27 cellular contexts compared by ENCODE assay signal in genomic region chr1:99600782-99601181, GRCh38. TPM values are rescaled to one million over a fixed set of nuclear protein-coding genes. Genes with fewer than 3 reads are reported as not detected.
DNase-seq lines count a peak whose midpoint lies in the region; ATAC-seq, FAIRE-seq and TF ChIP-seq lines count a peak whose summit lies in the region.
"Had no signal": no experiment of that assay in that cellular context is flagged by ENCODE, and none has a peak within 500 bp of the region (broad histone marks: within the 10 kb centered on the region; RNA-seq: fewer than 3 reads in every experiment).

No MANE protein-coding gene starts in this region.

- no peaks in the 10 kb centered on the region for H3K27me3 Mint-ChIP-seq in chondrocyte (ENCODE audit: low read depth)
- H3K27me3 Mint-ChIP-seq: activated B cell treated with CpG ODN at 0.5 μM for 24 hours; activated CD8-positive, alpha-beta T cell treated with anti-CD3 and anti-CD28 coated beads for 36 hours; CD4-positive, alpha-beta T cell had no signal

- H3K4me3 Mint-ChIP-seq in chondrocyte (ENCODE audit: unreplicated experiment), result no peak overlapping the region
- H3K4me3 Mint-ChIP-seq: activated B cell treated with CpG ODN at 0.5 μM for 24 hours; activated CD8-positive, alpha-beta T cell treated with anti-CD3 and anti-CD28 coated beads for 36 hours; activated T-cell treated with anti-CD3 and anti-CD28 coated beads, Interleukin-2, amount 50 U/mL, for 4 hours; CD4-positive, alpha-beta T cell; mesothelial cell of epicardium had no signal

- TF ChIP-seq CTCF in HepG2 (CRISPR knock-in tag; IDR thresholded peaks at IDR 0.05) (no peak), right lobe of liver (IDR thresholded peaks at IDR 0.05) (no peak), chondrocyte (IDR thresholded peaks at IDR 0.05) (no peak)

- H3K36me3 ChIP-seq in HepG2 (replicated peaks in 1 of 2; ENCODE audit: control insufficient read depth in 1 of 2, insufficient read depth in 2 of 2, low read length in 2 of 2) (no peaks in the 10 kb centered on the region), right lobe of liver (no peaks in the 10 kb centered on the region), mesodermal cell (ENCODE audit: control insufficient read depth, insufficient read depth, low read length) (no peaks in the 10 kb centered on the region)
- H3K36me3 ChIP-seq: breast epithelium, tibial nerve had no signal

- H3K9me3 Mint-ChIP-seq in chondrocyte (ENCODE audit: low read depth), result no peaks in the 10 kb centered on the region
- H3K9me3 Mint-ChIP-seq: activated B cell treated with CpG ODN at 0.5 μM for 24 hours; activated CD8-positive, alpha-beta T cell treated with anti-CD3 and anti-CD28 coated beads for 36 hours; activated T-cell treated with anti-CD3 and anti-CD28 coated beads, Interleukin-2, amount 50 U/mL, for 4 hours; CD4-positive, alpha-beta T cell had no signal

- no peak for TF ChIP-seq RAD21 in HepG2 (CRISPR knock-in tag; IDR thresholded peaks at IDR 0.05)

- no TSS peak for BruUV-seq in HepG2 (replicated peaks; lab: Mats Ljungman, UMichigan)

- DNase-seq in HepG2 (ENCODE audit: low spot score) (peak; percentile 66), right lobe of liver (no peak), chondrocyte (ENCODE audit: low spot score) (no peak), HuH-7 (ENCODE audit: low spot score) (no peak)
- no peak for DNase-seq in stimulated activated CD4-positive, alpha-beta T cell treated with anti-CD3 and anti-CD28 coated beads, Interleukin-4, amount 100 ng/mL, for 1 hour
- DNase-seq: ACHN; activated B cell treated with CpG ODN at 0.5 μM for 24 hours; activated CD8-positive, alpha-beta T cell treated with anti-CD3 and anti-CD28 coated beads for 36 hours; activated naive CD4-positive, alpha-beta T cell treated with anti-CD3 and anti-CD28 coated beads, Interleukin-2, amount 50 U/mL, for 16 hours; activated T-cell treated with anti-CD3 and anti-CD28 coated beads, Interleukin-2, amount 50 U/mL, for 4 hours; CD4-positive, alpha-beta T cell; DMS79 treated with DMSO at 0.1 percent for 48 hours; erythroblast; NCI-H1105; NCI-H2171; NCI-H526 treated with DMSO at 0.1 percent for 48 hours; right cardiac atrium; SHP77; stimulated activated naive CD4-positive, alpha-beta T cell treated with Interleukin-2 at 50 U/mL for 16 hours had no signal

- peak overlapping the region; percentile 59 for H3K27ac Mint-ChIP-seq in chondrocyte (ENCODE audit: unreplicated experiment)
- H3K27ac Mint-ChIP-seq: activated B cell treated with CpG ODN at 0.5 μM for 24 hours; activated CD8-positive, alpha-beta T cell treated with anti-CD3 and anti-CD28 coated beads for 36 hours; CD4-positive, alpha-beta T cell; mesothelial cell of epicardium had no signal

- TF ChIP-seq EP300 in HepG2 (IDR thresholded peaks at IDR 0.05; ENCODE audit: low read depth in 2 of 2, low read length in 2 of 2), result no peak
- no peak for TF ChIP-seq EP300 in HepG2 (CRISPR knock-in tag; IDR thresholded peaks at IDR 0.05; ENCODE audit: borderline replicate concordance)

- no peaks in the 10 kb centered on the region for H4K20me1 ChIP-seq in HepG2 (ENCODE audit: insufficient read depth, low read length)

- H3K9ac ChIP-seq in HepG2 (ENCODE audit: insufficient read depth, low read depth, low read length), result no peak overlapping the region

- no peaks in the 10 kb centered on the region for H3K9me3 ChIP-seq in HepG2 (ENCODE audit: low read length)
- no peaks in the 10 kb centered on the region for H3K9me3 ChIP-seq in right lobe of liver
- H3K9me3 ChIP-seq in mesodermal cell (ENCODE audit: control insufficient read depth, low read length), result no peaks in the 10 kb centered on the region
- H3K9me3 ChIP-seq: breast epithelium, tibial nerve had no signal

- no peaks in the 10 kb centered on the region for H3K36me3 Mint-ChIP-seq in chondrocyte (ENCODE audit: low read depth)
- H3K36me3 Mint-ChIP-seq: mesothelial cell of epicardium had no signal

- in situ Hi-C loops in HepG2 (cut with HindIII; ENCODE audit: extremely low pct_ligation_motif_present, low pct_unique_long_range_greater_than_20kb), result no loop called here

- H3K4me1 Mint-ChIP-seq in chondrocyte (ENCODE audit: low read depth), result peaks cover 35% of the 10 kb centered on the region
- H3K4me1 Mint-ChIP-seq: activated B cell treated with CpG ODN at 0.5 μM for 24 hours, mesothelial cell of epicardium had no signal

- H3K4me1 ChIP-seq in HepG2 (ENCODE audit: insufficient read depth, low read length), result peaks cover 60% of the 10 kb centered on the region
- peaks cover 0 to 9% (median 0%) of the 10 kb centered on the region in 4 donors for H3K4me1 ChIP-seq in right lobe of liver
- H3K4me1 ChIP-seq in mesodermal cell (ENCODE audit: control insufficient read depth, insufficient read depth, low read length, poor library complexity, severe bottlenecking), result peaks cover 27% of the 10 kb centered on the region
- H3K4me1 ChIP-seq: breast epithelium had no signal

- H3K79me2 ChIP-seq in HepG2 (ENCODE audit: insufficient read depth, low read length), result no peaks in the 10 kb centered on the region

- CTCF ChIA-PET in HepG2 (lab: Yijun Ruan, JAX; ENCODE audit: low intra/inter-chr PET ratio, low total read pairs), result no interaction called here

- 30% methylated on average over 3 of the region's 3 CpGs for WGBS in HepG2 (ENCODE audit: low lambda C conversion rate)
- WGBS in right lobe of liver (ENCODE audit: insufficient coverage, low coverage, low lambda C conversion rate, missing lambda C conversion rate), result 63% methylated on average over 3 of the region's 3 CpGs
- WGBS in mesodermal cell (ENCODE audit: insufficient coverage in 2 of 2), 2 experiments, result 67% methylated on average over 1 of the region's 3 CpGs; no CpG with 5 or more reads in 1 of the 2 experiments

- POLR2A ChIA-PET in HepG2 (lab: Yijun Ruan, JAX), result interaction anchor here (3.1 to 3.7 kb wide), 2 partner anchors 11 to 46 kb away, joined by 19 to 24 read pairs; partner anchors contain the start of gene PALMD

- H3K27me3 ChIP-seq in HepG2 (ENCODE audit: control insufficient read depth in 1 of 2, insufficient read depth in 2 of 2, low read length in 2 of 2), result no peaks in the 10 kb centered on the region
- H3K27me3 ChIP-seq in right lobe of liver, result no peaks in the 10 kb centered on the region
- H3K27me3 ChIP-seq: breast epithelium, tibial nerve had no signal

- no peak for TF ChIP-seq POLR2A in HepG2 (IDR thresholded peaks at IDR 0.05; ENCODE audit: insufficient read depth in 1 of 2, low read depth in 2 of 2, low read length in 2 of 2)
- TF ChIP-seq POLR2A in right lobe of liver (IDR thresholded peaks at IDR 0.05), result no peak

- peak; percentile 60 for ATAC-seq in HepG2
- ATAC-seq in right lobe of liver, result no peak
- ATAC-seq in GM18867 (IDR thresholded peaks at IDR 0.05; ENCODE audit: unreplicated experiment), result no peak
- no peak for ATAC-seq in GM21381 (IDR thresholded peaks at IDR 0.05; ENCODE audit: unreplicated experiment)
- ATAC-seq: activated CD8-positive, alpha-beta T cell treated with anti-CD3 and anti-CD28 coated beads for 36 hours; activated T-cell treated with anti-CD3 and anti-CD28 coated beads, Interleukin-2, amount 50 U/mL, for 4 hours had no signal

- no peak overlapping the region for H2AFZ ChIP-seq in HepG2 (ENCODE audit: low read length)

- H3K4me3 ChIP-seq in HepG2 (replicated peaks in 1 of 3; ENCODE audit: insufficient read depth in 1 of 3, low read depth in 2 of 3, low read length in 3 of 3) (no peak overlapping the region), right lobe of liver (no peak overlapping the region), mesodermal cell (ENCODE audit: extremely low read depth, insufficient read depth, low read length, poor library complexity, severe bottlenecking) (no peak overlapping the region)
- H3K4me3 ChIP-seq: breast epithelium, tibial nerve had no signal

- FAIRE-seq in HepG2 (lab: Jason Lieb, UNC), result peak; percentile 59
- FAIRE-seq: islet of Langerhans had no signal

- H3K4me2 ChIP-seq in HepG2 (ENCODE audit: low read depth, low read length), result peak overlapping the region; percentile 33

- H3K27ac ChIP-seq in HepG2 (ENCODE audit: extremely low read length, insufficient read depth, low read length) (peak overlapping the region; percentile 53), right lobe of liver (no peak overlapping the region), mesodermal cell (ENCODE audit: low read depth, low read length, severe bottlenecking) (peak overlapping the region; percentile 93)
- H3K27ac ChIP-seq: breast epithelium had no signal

- intact Hi-C loops in HepG2 (cut with micrococcal nuclease; ENCODE audit: unreplicated experiment) (loop anchor here (5.0 kb wide), 2 partner anchors 33 to 47 kb away; partner anchors contain the start of gene PALMD), right lobe of liver (cut with DNase I) (no loop called here)

TF ChIP-seq in HepG2, 621 proteins besides CTCF, POLR2A, EP300 and RAD21 (continues in another document):
- TF ChIP-seq FOXA1 (IDR thresholded peaks at IDR 0.05), result no peak
- TF ChIP-seq FOXA1 (CRISPR knock-in tag; IDR thresholded peaks at IDR 0.05), result no peak
- TF ChIP-seq FLYWCH1 (CRISPR knock-in tag; IDR thresholded peaks at IDR 0.05), result no peak

RNA-seq across cellular contexts. Expression of gene PALMD, which starts 45.1 kb away (rescaled TPM):
- total RNA-seq in HepG2 (2016; rRNA removed; fragmentation: Illumina TruSeq; extraction: Trizol), result 31.1 and 42.0 TPM in 2 replicates
- 10.3 and 11.6 TPM in 2 replicates for total RNA-seq in HepG2 (2016; cell fraction: cytosol; rRNA removed; fragmentation: Illumina TruSeq; extraction: Trizol; ENCODE audit: low read depth)
- 30.7 and 39.5 TPM in 2 replicates for total RNA-seq in HepG2 (2016; cell fraction: insoluble cytoplasmic fraction; rRNA removed; fragmentation: Illumina TruSeq; extraction: Trizol)
- 24.2 and 24.3 TPM in 2 replicates for total RNA-seq in HepG2 (2016; cell fraction: membrane; rRNA removed; fragmentation: Illumina TruSeq; extraction: Trizol)
- 26.7 and 29.8 TPM in 2 replicates for total RNA-seq in HepG2 (2016; cell fraction: nucleus; rRNA removed; fragmentation: Illumina TruSeq; extraction: Trizol)
- polyA plus RNA-seq in HepG2 (2011; rRNA removed), result 4.6 and 5.5 TPM in 2 replicates
- polyA plus RNA-seq in HepG2 (2011; cell fraction: cytosol; rRNA removed), result 2.7 and 3.8 TPM in 2 replicates
- 4.6 and 6.1 TPM in 2 replicates for polyA plus RNA-seq in HepG2 (2011; cell fraction: nucleus; rRNA removed)
- 6.5 and 16.7 TPM in 2 replicates for polyA plus RNA-seq in HepG2 (2012)
- polyA plus RNA-seq in HepG2 (2016; cell fraction: cytosol; fragmentation: Illumina TruSeq; extraction: Trizol; ENCODE audit: low read depth), result 6.7 and 7.6 TPM in 2 replicates
- 47.1 and 47.2 TPM in 2 replicates for polyA plus RNA-seq in HepG2 (2016; cell fraction: insoluble cytoplasmic fraction; fragmentation: Illumina TruSeq; extraction: Trizol; ENCODE audit: low read depth)
- 16.3 and 16.4 TPM in 2 replicates for polyA plus RNA-seq in HepG2 (2016; cell fraction: membrane; fragmentation: Illumina TruSeq; extraction: Trizol; ENCODE audit: low read depth)
- 32.5 and 34.5 TPM in 2 replicates for polyA plus RNA-seq in HepG2 (2016; cell fraction: nucleus; fragmentation: Illumina TruSeq; extraction: Trizol; ENCODE audit: insufficient read depth, low read depth)
- polyA minus RNA-seq in HepG2 (2011; rRNA and poly(A)+ RNA removed; ENCODE audit: low replicate concordance), result 1.1 and 7.9 TPM in 2 replicates
- 4.4 and 5.5 TPM in 2 replicates for polyA minus RNA-seq in HepG2 (2011; cell fraction: cytosol; rRNA and poly(A)+ RNA removed)
- polyA minus RNA-seq in HepG2 (2011; cell fraction: nucleus; rRNA and poly(A)+ RNA removed), result 20.3 and 20.6 TPM in 2 replicates
- 10 to 100 TPM; 15.0 to 21.1 (median 18.2) TPM for total RNA-seq in right lobe of liver
- total RNA-seq in chondrocyte, result 6.2 to 16.5 TPM (median 6.9 TPM) in 3 replicates
- 4.6 TPM for polyA plus RNA-seq in mesodermal cell (2013, experiment 1 of 2)
- 3.4 TPM for polyA plus RNA-seq in mesodermal cell (2013, experiment 2 of 2)
- total RNA-seq: activated B cell treated with CpG ODN at 0.5 μM for 24 hours; activated CD8-positive, alpha-beta T cell treated with anti-CD3 and anti-CD28 coated beads for 36 hours; activated T-cell treated with anti-CD3 and anti-CD28 coated beads, Interleukin-2, amount 50 U/mL, for 4 hours; CD4-positive, alpha-beta T cell; T-helper 2 cell treated with Interferon-gamma antibody and Interleukin-4, amounts not matched to agents 100 ng/mL and 5 ng/mL, for 36 hours had no signal

Comparison
In these comparisons a context has a peak if more than half of its experiments do, and no peak if none do; other contexts are left out.
1. H3K27ac ChIP-seq: peak in HepG2 (single experiment) and mesodermal cell (single experiment); none in right lobe of liver (0 of 3).